8 cellular contexts compared by ENCODE assay signal in the genomic region with DNA sequence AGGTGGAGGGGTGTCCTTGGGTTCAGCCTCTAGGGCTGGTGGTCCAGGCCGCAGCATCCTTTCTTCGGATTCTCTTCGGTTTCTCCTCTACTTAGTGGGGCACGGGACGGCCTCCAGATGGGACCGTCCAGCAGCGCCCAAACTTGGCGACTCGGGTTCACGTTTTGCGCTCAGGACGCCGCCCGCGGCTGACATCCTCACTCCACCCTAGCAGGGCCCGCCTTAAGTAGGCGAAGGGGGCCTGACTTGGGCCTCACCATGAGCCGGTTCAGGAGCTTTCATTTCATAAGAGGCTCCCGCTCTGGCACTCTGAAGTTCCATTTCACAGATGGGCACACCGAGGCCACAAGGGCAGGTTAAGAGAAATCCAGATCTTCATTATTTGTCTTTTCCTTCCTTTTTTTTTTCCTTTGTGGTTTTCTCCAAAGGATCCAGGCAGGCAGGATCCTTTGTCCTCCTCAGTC.
A peak's percentile ranks its signal among the peaks of the same experiment; 100 is the strongest.
DNase-seq lines count a peak whose midpoint lies in the region; ATAC-seq and TF ChIP-seq lines count a peak whose summit lies in the region.

No MANE protein-coding gene starts in this region.

- peaks cover 77% of the 10 kb centered on the region for H3K27me3 Mint-ChIP-seq in activated naive CD4-positive, alpha-beta T cell treated with anti-CD3 and anti-CD28 coated beads, Interleukin-2, amount 10 ng/mL, durations not matched to agents 7 days and 5 days

- H3K4me3 ChIP-seq in OCI-LY7 (ENCODE audit: low read depth, low read length, poor library complexity, severe bottlenecking) (peak overlapping the region; percentile 75), esophagus squamous epithelium (peak overlapping the region; percentile 51 to 82 (median 70)), gastrocnemius medialis (peak overlapping the region; percentile 63 to 70 (median 68))

- peak overlapping the region; percentile 74 for H3K27ac Mint-ChIP-seq in activated naive CD4-positive, alpha-beta T cell treated with anti-CD3 and anti-CD28 coated beads, Interleukin-2, amount 10 ng/mL, durations not matched to agents 7 days and 5 days

- H2AFZ ChIP-seq in OCI-LY7 (ENCODE audit: low read length) = peak overlapping the region; percentile 28; the same call in 1 of the 2 replicates

- H3K9me3 Mint-ChIP-seq in activated naive CD4-positive, alpha-beta T cell treated with anti-CD3 and anti-CD28 coated beads, Interleukin-2, amount 10 ng/mL, durations not matched to agents 7 days and 5 days = no peaks in the 10 kb centered on the region

- H3K36me3 Mint-ChIP-seq in activated naive CD4-positive, alpha-beta T cell treated with anti-CD3 and anti-CD28 coated beads, Interleukin-2, amount 10 ng/mL, durations not matched to agents 7 days and 5 days = no peaks in the 10 kb centered on the region

- H3K9me3 ChIP-seq in OCI-LY7 (ENCODE audit: low read length) (no peaks in the 10 kb centered on the region), esophagus squamous epithelium (no peaks in the 10 kb centered on the region), gastrocnemius medialis (no peaks in the 10 kb centered on the region)

- DNase-seq in activated naive CD4-positive, alpha-beta T cell treated with anti-CD3 and anti-CD28 coated beads, Interleukin-2, amount 10 ng/mL, durations not matched to agents 7 days and 5 days = no peak
- no peak for DNase-seq in activated naive CD4-positive, alpha-beta T cell treated with anti-CD3 and anti-CD28 coated beads, Interleukin-2, amount 50 U/mL, for 16 hours
- DNase-seq in OCI-LY7 (ENCODE audit: low spot score) = peak; percentile 74
- DNase-seq in esophagus squamous epithelium (lab: John Stamatoyannopoulos, UW) = no peak
- DNase-seq in gastrocnemius medialis = no peak
- DNase-seq in NCI-H1436 treated with DMSO at 0.1 percent for 48 hours (lab: John Stamatoyannopoulos, UW) = no peak
- DNase-seq in hepatic stellate cell (ENCODE audit: low spot score) = no peak

- intact Hi-C loops in OCI-LY7 (cut with micrococcal nuclease; ENCODE audit: unreplicated experiment) = loop anchor here (2.0 to 5.0 kb wide), 2 partner anchors 41 to 210 kb away; no protein-coding TSS in a partner anchor
- intact Hi-C loops in esophagus squamous epithelium (cut with DNase I) = no loop called here
- intact Hi-C loops in gastrocnemius medialis (cut with DNase I; ENCODE audit: low total_unique reads) = loop anchor here (2.0 kb wide), 2 partner anchors 49 to 213 kb away; no protein-coding TSS in a partner anchor

- BruUV-seq in OCI-LY7 (replicated peaks; lab: Mats Ljungman, UMichigan) = no TSS peak

- H3K4me3 Mint-ChIP-seq in activated naive CD4-positive, alpha-beta T cell treated with anti-CD3 and anti-CD28 coated beads, Interleukin-2, amount 10 ng/mL, durations not matched to agents 7 days and 5 days = peak overlapping the region; percentile 69

- CTCF ChIA-PET in activated naive CD4-positive, alpha-beta T cell treated with anti-CD3 and anti-CD28 coated beads, Interleukin-2, amount 10 ng/mL, durations not matched to agents 7 days and 5 days (lab: Charles Lee) = no interaction called here
- CTCF ChIA-PET in OCI-LY7 (lab: Charles Lee; ENCODE audit: unreplicated experiment) = no interaction called here

- H3K36me3 ChIP-seq in OCI-LY7 (ENCODE audit: insufficient read depth, low read length) (peaks cover 4% of the 10 kb centered on the region; the same call in 1 of the 2 replicates), esophagus squamous epithelium (no peaks in the 10 kb centered on the region), gastrocnemius medialis (no peaks in the 10 kb centered on the region)

- TF ChIP-seq POLR2A in esophagus squamous epithelium (IDR thresholded peaks at IDR 0.05) = no peak
- no peak for TF ChIP-seq POLR2A in gastrocnemius medialis (IDR thresholded peaks at IDR 0.05)

- H3K4me1 ChIP-seq in OCI-LY7 (ENCODE audit: insufficient read depth, low read length, poor library complexity, severe bottlenecking) = peaks cover 22% of the 10 kb centered on the region
- H3K4me1 ChIP-seq in esophagus squamous epithelium = peaks cover 33 to 73% (median 42%) of the 10 kb centered on the region in 3 donors
- H3K4me1 ChIP-seq in gastrocnemius medialis = peaks cover 33 to 35% of the 10 kb centered on the region in 2 donors

- H3K4me2 ChIP-seq in OCI-LY7 (ENCODE audit: low read length) = peak overlapping the region; percentile 77

- 23 to 46% methylated on average over 4 to 17 of the region's 20 CpGs for WGBS in esophagus squamous epithelium, 2 donors

- H4K20me1 ChIP-seq in OCI-LY7 (ENCODE audit: insufficient read depth, low read length) = 0 out of 2 replicates have a peak, but pooled peaks cover 6% of the 10 kb centered on the region

- H3K27ac ChIP-seq in OCI-LY7 (ENCODE audit: low read depth, low read length, poor library complexity, severe bottlenecking) (no peak overlapping the region), esophagus squamous epithelium (peak overlapping the region; percentile 79 to 89 (median 88)), gastrocnemius medialis (peak overlapping the region in 2 of 4 donors; percentile 15 to 64)

- ATAC-seq in gastrocnemius medialis (no peak), HG03159 (IDR thresholded peaks at IDR 0.05; ENCODE audit: unreplicated experiment) (no peak)

- TF ChIP-seq CTCF in OCI-LY7 (conservative IDR thresholded peaks at IDR 0.05; ENCODE audit: low read length) (peak; percentile 27; the same call in 1 of the 2 replicates), esophagus squamous epithelium (IDR thresholded peaks at IDR 0.05) (no peak), gastrocnemius medialis (IDR thresholded peaks at IDR 0.05 in 4 of 5, conservative IDR thresholded peaks at IDR 0.05 in 1 of 5) (no peak)

- H3K27me3 ChIP-seq in esophagus squamous epithelium (peaks cover 0 to 15% (median 0%) of the 10 kb centered on the region in 4 donors), gastrocnemius medialis (peaks cover 0 to 3% (median 0%) of the 10 kb centered on the region in 3 donors)

- in situ Hi-C loops in gastrocnemius medialis (cut with MboI; ENCODE audit: low sequenced_read_pairs in 4 of 4) = no loop called here

- peaks cover 15% of the 10 kb centered on the region for H3K4me1 Mint-ChIP-seq in activated naive CD4-positive, alpha-beta T cell treated with anti-CD3 and anti-CD28 coated beads, Interleukin-2, amount 10 ng/mL, durations not matched to agents 7 days and 5 days

- peaks cover 20% of the 10 kb centered on the region; the same call in 1 of the 2 replicates for H3K79me2 ChIP-seq in OCI-LY7 (ENCODE audit: insufficient read depth, low read depth, low read length)

- POLR2A ChIA-PET in OCI-LY7 (lab: Charles Lee) = no interaction called here

- H3K9me2 ChIP-seq in OCI-LY7 (ENCODE audit: insufficient read depth, low read length) = no peaks in the 10 kb centered on the region
